In genomic region chr1:192603218-192603787, GRCh38 we compare ENCODE assay signal across 1 cellular context.
TF ChIP-seq lines count a peak whose summit lies in the region.

No MANE protein-coding gene starts in this region.

TF ChIP-seq in GM23338, 12 proteins besides CTCF, POLR2A, EP300 and RAD21:
- TF ChIP-seq, protein P1, sequence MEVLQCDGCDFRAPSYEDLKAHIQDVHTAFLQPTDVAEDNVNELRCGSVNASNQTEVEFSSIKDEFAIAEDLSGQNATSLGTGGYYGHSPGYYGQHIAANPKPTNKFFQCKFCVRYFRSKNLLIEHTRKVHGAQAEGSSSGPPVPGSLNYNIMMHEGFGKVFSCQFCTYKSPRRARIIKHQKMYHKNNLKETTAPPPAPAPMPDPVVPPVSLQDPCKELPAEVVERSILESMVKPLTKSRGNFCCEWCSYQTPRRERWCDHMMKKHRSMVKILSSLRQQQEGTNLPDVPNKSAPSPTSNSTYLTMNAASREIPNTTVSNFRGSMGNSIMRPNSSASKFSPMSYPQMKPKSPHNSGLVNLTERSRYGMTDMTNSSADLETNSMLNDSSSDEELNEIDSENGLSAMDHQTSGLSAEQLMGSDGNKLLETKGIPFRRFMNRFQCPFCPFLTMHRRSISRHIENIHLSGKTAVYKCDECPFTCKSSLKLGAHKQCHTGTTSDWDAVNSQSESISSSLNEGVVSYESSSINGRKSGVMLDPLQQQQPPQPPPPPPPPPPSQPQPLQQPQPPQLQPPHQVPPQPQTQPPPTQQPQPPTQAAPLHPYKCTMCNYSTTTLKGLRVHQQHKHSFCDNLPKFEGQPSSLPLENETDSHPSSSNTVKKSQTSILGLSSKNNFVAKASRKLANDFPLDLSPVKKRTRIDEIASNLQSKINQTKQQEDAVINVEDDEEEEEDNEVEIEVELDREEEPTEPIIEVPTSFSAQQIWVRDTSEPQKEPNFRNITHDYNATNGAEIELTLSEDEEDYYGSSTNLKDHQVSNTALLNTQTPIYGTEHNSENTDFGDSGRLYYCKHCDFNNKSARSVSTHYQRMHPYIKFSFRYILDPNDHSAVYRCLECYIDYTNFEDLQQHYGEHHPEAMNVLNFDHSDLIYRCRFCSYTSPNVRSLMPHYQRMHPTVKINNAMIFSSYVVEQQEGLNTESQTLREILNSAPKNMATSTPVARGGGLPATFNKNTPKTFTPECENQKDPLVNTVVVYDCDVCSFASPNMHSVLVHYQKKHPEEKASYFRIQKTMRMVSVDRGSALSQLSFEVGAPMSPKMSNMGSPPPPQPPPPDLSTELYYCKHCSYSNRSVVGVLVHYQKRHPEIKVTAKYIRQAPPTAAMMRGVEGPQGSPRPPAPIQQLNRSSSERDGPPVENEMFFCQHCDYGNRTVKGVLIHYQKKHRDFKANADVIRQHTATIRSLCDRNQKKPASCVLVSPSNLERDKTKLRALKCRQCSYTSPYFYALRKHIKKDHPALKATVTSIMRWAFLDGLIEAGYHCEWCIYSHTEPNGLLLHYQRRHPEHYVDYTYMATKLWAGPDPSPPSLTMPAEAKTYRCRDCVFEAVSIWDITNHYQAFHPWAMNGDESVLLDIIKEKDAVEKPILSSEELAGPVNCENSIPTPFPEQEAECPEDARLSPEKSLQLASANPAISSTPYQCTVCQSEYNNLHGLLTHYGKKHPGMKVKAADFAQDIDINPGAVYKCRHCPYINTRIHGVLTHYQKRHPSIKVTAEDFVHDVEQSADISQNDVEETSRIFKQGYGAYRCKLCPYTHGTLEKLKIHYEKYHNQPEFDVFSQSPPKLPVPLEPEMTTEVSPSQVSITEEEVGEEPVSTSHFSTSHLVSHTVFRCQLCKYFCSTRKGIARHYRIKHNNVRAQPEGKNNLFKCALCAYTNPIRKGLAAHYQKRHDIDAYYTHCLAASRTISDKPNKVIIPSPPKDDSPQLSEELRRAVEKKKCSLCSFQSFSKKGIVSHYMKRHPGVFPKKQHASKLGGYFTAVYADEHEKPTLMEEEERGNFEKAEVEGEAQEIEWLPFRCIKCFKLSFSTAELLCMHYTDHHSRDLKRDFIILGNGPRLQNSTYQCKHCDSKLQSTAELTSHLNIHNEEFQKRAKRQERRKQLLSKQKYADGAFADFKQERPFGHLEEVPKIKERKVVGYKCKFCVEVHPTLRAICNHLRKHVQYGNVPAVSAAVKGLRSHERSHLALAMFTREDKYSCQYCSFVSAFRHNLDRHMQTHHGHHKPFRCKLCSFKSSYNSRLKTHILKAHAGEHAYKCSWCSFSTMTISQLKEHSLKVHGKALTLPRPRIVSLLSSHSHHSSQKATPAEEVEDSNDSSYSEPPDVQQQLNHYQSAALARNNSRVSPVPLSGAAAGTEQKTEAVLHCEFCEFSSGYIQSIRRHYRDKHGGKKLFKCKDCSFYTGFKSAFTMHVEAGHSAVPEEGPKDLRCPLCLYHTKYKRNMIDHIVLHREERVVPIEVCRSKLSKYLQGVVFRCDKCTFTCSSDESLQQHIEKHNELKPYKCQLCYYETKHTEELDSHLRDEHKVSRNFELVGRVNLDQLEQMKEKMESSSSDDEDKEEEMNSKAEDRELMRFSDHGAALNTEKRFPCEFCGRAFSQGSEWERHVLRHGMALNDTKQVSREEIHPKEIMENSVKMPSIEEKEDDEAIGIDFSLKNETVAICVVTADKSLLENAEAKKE (CRISPR knock-in tag; IDR thresholded peaks at IDR 0.05) = no peak
- no peak for TF ChIP-seq ZNF331 (CRISPR knock-in tag; IDR thresholded peaks at IDR 0.05; ENCODE audit: low read depth)
- no peak for TF ChIP-seq ZNF114 (CRISPR knock-in tag; IDR thresholded peaks at IDR 0.05)
- TF ChIP-seq NANOG (IDR thresholded peaks at IDR 0.05; ENCODE audit: borderline replicate concordance) = no peak
- TF ChIP-seq, protein P2, sequence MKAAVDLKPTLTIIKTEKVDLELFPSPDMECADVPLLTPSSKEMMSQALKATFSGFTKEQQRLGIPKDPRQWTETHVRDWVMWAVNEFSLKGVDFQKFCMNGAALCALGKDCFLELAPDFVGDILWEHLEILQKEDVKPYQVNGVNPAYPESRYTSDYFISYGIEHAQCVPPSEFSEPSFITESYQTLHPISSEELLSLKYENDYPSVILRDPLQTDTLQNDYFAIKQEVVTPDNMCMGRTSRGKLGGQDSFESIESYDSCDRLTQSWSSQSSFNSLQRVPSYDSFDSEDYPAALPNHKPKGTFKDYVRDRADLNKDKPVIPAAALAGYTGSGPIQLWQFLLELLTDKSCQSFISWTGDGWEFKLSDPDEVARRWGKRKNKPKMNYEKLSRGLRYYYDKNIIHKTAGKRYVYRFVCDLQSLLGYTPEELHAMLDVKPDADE (IDR thresholded peaks at IDR 0.05) = no peak
- no peak for TF ChIP-seq EZH2phosphoT487 (IDR thresholded peaks at IDR 0.05; ENCODE audit: unreplicated experiment)
- TF ChIP-seq, protein P3, sequence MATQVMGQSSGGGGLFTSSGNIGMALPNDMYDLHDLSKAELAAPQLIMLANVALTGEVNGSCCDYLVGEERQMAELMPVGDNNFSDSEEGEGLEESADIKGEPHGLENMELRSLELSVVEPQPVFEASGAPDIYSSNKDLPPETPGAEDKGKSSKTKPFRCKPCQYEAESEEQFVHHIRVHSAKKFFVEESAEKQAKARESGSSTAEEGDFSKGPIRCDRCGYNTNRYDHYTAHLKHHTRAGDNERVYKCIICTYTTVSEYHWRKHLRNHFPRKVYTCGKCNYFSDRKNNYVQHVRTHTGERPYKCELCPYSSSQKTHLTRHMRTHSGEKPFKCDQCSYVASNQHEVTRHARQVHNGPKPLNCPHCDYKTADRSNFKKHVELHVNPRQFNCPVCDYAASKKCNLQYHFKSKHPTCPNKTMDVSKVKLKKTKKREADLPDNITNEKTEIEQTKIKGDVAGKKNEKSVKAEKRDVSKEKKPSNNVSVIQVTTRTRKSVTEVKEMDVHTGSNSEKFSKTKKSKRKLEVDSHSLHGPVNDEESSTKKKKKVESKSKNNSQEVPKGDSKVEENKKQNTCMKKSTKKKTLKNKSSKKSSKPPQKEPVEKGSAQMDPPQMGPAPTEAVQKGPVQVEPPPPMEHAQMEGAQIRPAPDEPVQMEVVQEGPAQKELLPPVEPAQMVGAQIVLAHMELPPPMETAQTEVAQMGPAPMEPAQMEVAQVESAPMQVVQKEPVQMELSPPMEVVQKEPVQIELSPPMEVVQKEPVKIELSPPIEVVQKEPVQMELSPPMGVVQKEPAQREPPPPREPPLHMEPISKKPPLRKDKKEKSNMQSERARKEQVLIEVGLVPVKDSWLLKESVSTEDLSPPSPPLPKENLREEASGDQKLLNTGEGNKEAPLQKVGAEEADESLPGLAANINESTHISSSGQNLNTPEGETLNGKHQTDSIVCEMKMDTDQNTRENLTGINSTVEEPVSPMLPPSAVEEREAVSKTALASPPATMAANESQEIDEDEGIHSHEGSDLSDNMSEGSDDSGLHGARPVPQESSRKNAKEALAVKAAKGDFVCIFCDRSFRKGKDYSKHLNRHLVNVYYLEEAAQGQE (IDR thresholded peaks at IDR 0.05; ENCODE audit: unreplicated experiment) = no peak
- no peak for TF ChIP-seq STAT1 (IDR thresholded peaks at IDR 0.05; ENCODE audit: unreplicated experiment)
- no peak for TF ChIP-seq EZH2 (IDR thresholded peaks at IDR 0.05; ENCODE audit: low read depth, unreplicated experiment)
